Comparison of ENCODE assay signal across 30 cellular contexts in genomic region chr5:31680528-31680927, GRCh38. TPM values are rescaled to one million over a fixed set of nuclear protein-coding genes. Genes with fewer than 3 reads are reported as not detected.
DNase-seq lines count a peak whose midpoint lies in the region; ATAC-seq and TF ChIP-seq lines count a peak whose summit lies in the region.
"Had no signal": no experiment of that assay in that cellular context is flagged by ENCODE, and none has a peak within 500 bp of the region (broad histone marks: within the 10 kb centered on the region; RNA-seq: fewer than 3 reads in every experiment).

No MANE protein-coding gene starts in this region.

- H3K4me3 Mint-ChIP-seq in H9: no peak overlapping the region
- H3K4me3 Mint-ChIP-seq: activated CD4-positive, alpha-beta T cell treated with anti-CD3 and anti-CD28 coated beads, Interleukin-2, amount 10 ng/mL, durations not matched to agents 24 days and 14 days; activated T-cell treated with anti-CD3 and anti-CD28 coated beads, Interleukin-2, amount 50 U/mL, for 4 hours; CD14-positive monocyte; HFFc6 had no signal

- H3T11ph ChIP-seq in H9 (ENCODE audit: low read length): no peak overlapping the region

- H3K4ac ChIP-seq in H9 (ENCODE audit: low read depth, low read length): no peak overlapping the region

- peak; percentile 83 for ATAC-seq in left ventricle myocardium superior
- ATAC-seq in psoas muscle: peak in 3 of 4 donors; percentile 23 to 53 (median 41)
- no peak for ATAC-seq in HG02759 (IDR thresholded peaks at IDR 0.05; ENCODE audit: unreplicated experiment)
- ATAC-seq: activated T-cell treated with anti-CD3 and anti-CD28 coated beads, Interleukin-2, amount 50 U/mL, for 4 hours; GM12878; left colon had no signal

- no peak overlapping the region for H4K91ac ChIP-seq in H9 (ENCODE audit: insufficient read length, low read depth, low read length)

- no peaks in the 10 kb centered on the region for H3K79me1 ChIP-seq in H9 (ENCODE audit: insufficient read depth, low read depth, low read length, poor library complexity, severe bottlenecking)

- no peak overlapping the region for H3K18ac ChIP-seq in H9 (ENCODE audit: insufficient read length, low read depth, low read length)

- H3K9me3 ChIP-seq in H9 (ENCODE audit: control insufficient read depth, low read depth, low read length): no peaks in the 10 kb centered on the region
- no peaks in the 10 kb centered on the region for H3K9me3 ChIP-seq in psoas muscle
- H3K9me3 ChIP-seq: stomach, transverse colon had no signal

- no peaks in the 10 kb centered on the region for H3K36me3 ChIP-seq in psoas muscle (ENCODE audit: insufficient read depth in 1 of 2, low read depth in 1 of 2)
- H3K36me3 ChIP-seq: stomach, transverse colon had no signal

- peaks cover 11% of the 10 kb centered on the region; the same call in 1 of the 2 replicates for H3K4me1 ChIP-seq in H9 (ENCODE audit: insufficient read depth, low read length)
- H3K4me1 ChIP-seq in psoas muscle: no peaks in the 10 kb centered on the region
- H3K4me1 ChIP-seq: stomach, transverse colon had no signal

- no peak overlapping the region for H3K27ac ChIP-seq in H9 (ENCODE audit: insufficient read length, low read depth, low read length)
- no peak overlapping the region for H3K27ac ChIP-seq in psoas muscle
- H3K27ac ChIP-seq: KMS-11, RWPE1, SK-N-MC, stomach, transverse colon had no signal

- no peak overlapping the region for H3K9ac ChIP-seq in H9 (ENCODE audit: extremely low read depth, insufficient read length, low read length)
- H3K9ac ChIP-seq: KMS-11 had no signal

- peak overlapping the region; percentile 40; the same call in 1 of the 2 replicates for H3K14ac ChIP-seq in H9 (ENCODE audit: insufficient read depth, low read length)

- no peak overlapping the region for H2AFZ ChIP-seq in H9 (ENCODE audit: low read length)

- H3K9me3 Mint-ChIP-seq in H9: no peaks in the 10 kb centered on the region; a peak in 1 of 5 replicates
- H3K9me3 Mint-ChIP-seq: activated CD4-positive, alpha-beta T cell treated with anti-CD3 and anti-CD28 coated beads, Interleukin-2, amount 10 ng/mL, durations not matched to agents 24 days and 14 days; activated T-cell treated with anti-CD3 and anti-CD28 coated beads, Interleukin-2, amount 50 U/mL, for 4 hours; HFFc6 had no signal

- no peak overlapping the region for H2BK15ac ChIP-seq in H9 (ENCODE audit: low read depth, low read length)

- no peaks in the 10 kb centered on the region for H3K36me3 Mint-ChIP-seq in H9 (ENCODE audit: insufficient read depth in 1 of 3, low read depth in 3 of 3)
- H3K36me3 Mint-ChIP-seq: CD14-positive monocyte had no signal

- H3K27ac Mint-ChIP-seq in H9: no peak overlapping the region
- H3K27ac Mint-ChIP-seq: activated CD4-positive, alpha-beta T cell treated with anti-CD3 and anti-CD28 coated beads, Interleukin-2, amount 10 ng/mL, durations not matched to agents 24 days and 14 days; CD14-positive monocyte; HFFc6 had no signal

- TF ChIP-seq CTCF in H9 (conservative IDR thresholded peaks at IDR 0.05) (no peak), psoas muscle (IDR thresholded peaks at IDR 0.05) (no peak)

- no peak overlapping the region for H3K4me2 ChIP-seq in H9 (ENCODE audit: insufficient read depth, insufficient read length, low read length)
- H3K4me2 ChIP-seq: KMS-11 had no signal

- H3K4me1 Mint-ChIP-seq in H9: peaks cover 21 to 24% of the 10 kb centered on the region in 2 experiments
- H3K4me1 Mint-ChIP-seq: activated CD4-positive, alpha-beta T cell treated with anti-CD3 and anti-CD28 coated beads, Interleukin-2, amount 10 ng/mL, durations not matched to agents 24 days and 14 days; CD14-positive monocyte had no signal

- H3K23ac ChIP-seq in H9 (ENCODE audit: insufficient read length, low read depth, low read length): no peak overlapping the region

- no CpG with 5 or more reads among the region's 12 CpGs for WGBS in H9 (ENCODE audit: extremely low coverage, insufficient read length, low lambda C conversion rate)
- 32 to 36% (median 35%) methylated on average over 12 of the region's 12 CpGs for WGBS in psoas muscle, 3 donors

- no peak overlapping the region for H3K4me3 ChIP-seq in psoas muscle
- H3K4me3 ChIP-seq: GM12878, SK-N-MC, stomach, transverse colon had no signal

- no peak overlapping the region for H2BK20ac ChIP-seq in H9 (ENCODE audit: low read depth, low read length, poor library complexity, severe bottlenecking)

- no peak overlapping the region for H4K5ac ChIP-seq in H9 (ENCODE audit: insufficient read length, low read depth, low read length)

- no peak overlapping the region for H2AK5ac ChIP-seq in H9 (ENCODE audit: insufficient read length, low read length)

- intact Hi-C loops in left ventricle myocardium superior (cut with micrococcal nuclease) (no loop called here), psoas muscle (cut with DNase I) (no loop called here)

- H4K20me1 ChIP-seq in H9 (ENCODE audit: control insufficient read depth, insufficient read depth, insufficient read length): no peaks in the 10 kb centered on the region

- no peak overlapping the region for H4K8ac ChIP-seq in H9 (replicated peaks; ENCODE audit: insufficient read length, low read depth, low read length)

- H3K27me3 Mint-ChIP-seq in H9 (ENCODE audit: low read depth): no peaks in the 10 kb centered on the region

- H3K56ac ChIP-seq in H9 (ENCODE audit: insufficient read length, low read depth, low read length): no peak overlapping the region

- no peak for DNase-seq in H9
- peak; percentile 19 for DNase-seq in cerebellar cortex (ENCODE audit: low spot score)
- peak; percentile 89 for DNase-seq in left ventricle myocardium superior
- DNase-seq in psoas muscle: peak in 1 of 2 donors; percentile 64
- DNase-seq in GM19240 (ENCODE audit: insufficient read length, low spot score): no peak
- DNase-seq in activated CD4-positive, CD25-positive, alpha-beta regulatory T cell (lab: John Stamatoyannopoulos, UW): no peak
- DNase-seq: activated CD4-positive, alpha-beta T cell treated with anti-CD3 and anti-CD28 coated beads, Interleukin-2, amount 10 ng/mL, durations not matched to agents 24 days and 14 days; activated gamma-delta T cell treated with Interleukin-2 at 50 U/mL for 16 hours; activated T-cell treated with anti-CD3 and anti-CD28 coated beads, Interleukin-2, amount 50 U/mL, for 4 hours; Calu3; effector CD4-positive, alpha-beta T cell; erythroblast; HFFc6; left colon; mesenchymal stem cell; NCI-H1436 treated with DMSO at 0.1 percent for 48 hours; NCI-H2107; NCI-H446 treated with DMSO at 0.1 percent for 48 hours; small intestine; stimulated activated CD8-positive, alpha-beta memory T cell treated with anti-CD3 and anti-CD28 coated beads, Interleukin-4, amount 100 ng/mL, for 48 hours; stomach; transverse colon had no signal

- H2BK120ac ChIP-seq in H9 (ENCODE audit: low read depth, low read length, poor library complexity, severe bottlenecking): no peak overlapping the region

- H3K23me2 ChIP-seq in H9 (ENCODE audit: insufficient read length, low read depth, low read length, poor library complexity, severe bottlenecking): no peaks in the 10 kb centered on the region

- no peaks in the 10 kb centered on the region for H3K79me2 ChIP-seq in H9 (ENCODE audit: insufficient read depth, low read length)

- no peak overlapping the region for H2BK12ac ChIP-seq in H9 (ENCODE audit: insufficient read length, low read depth, low read length)

- no peak overlapping the region for H2BK5ac ChIP-seq in H9 (ENCODE audit: insufficient read length, low read length)

- H3K27me3 ChIP-seq in H9 (ENCODE audit: insufficient read depth, low read length): no peaks in the 10 kb centered on the region
- peaks cover 0 to 5% (median 0%) of the 10 kb centered on the region in 3 donors for H3K27me3 ChIP-seq in psoas muscle (ENCODE audit: insufficient read depth in 3 of 3, low read length in 2 of 3)
- H3K27me3 ChIP-seq: stomach, transverse colon had no signal

RNA-seq across cellular contexts. Expression of gene PDZD2, which starts 41.6 kb away (rescaled TPM):
- 8.8 and 9.9 TPM in 2 replicates for total RNA-seq in H9 (2021)
- 80.1 TPM for total RNA-seq in left ventricle myocardium superior
- total RNA-seq in psoas muscle: 10 to 100 TPM in 1 of 4 donors, 1 to 10 TPM in 3; 4.4 to 17.5 (median 7.0) TPM
- polyA plus RNA-seq in psoas muscle: 1 to 10 TPM; 1.4 to 4.5 (median 1.5) TPM
- total RNA-seq: activated CD4-positive, alpha-beta T cell treated with anti-CD3 and anti-CD28 coated beads, Interleukin-2, amount 10 ng/mL, durations not matched to agents 24 days and 14 days; myocyte; T-helper 2 cell treated with Interferon-gamma antibody and Interleukin-4, amounts not matched to agents 100 ng/mL and 5 ng/mL, for 36 hours had no signal

Comparison
In these comparisons a context has a peak if more than half of its experiments do, and no peak if none do; other contexts are left out.
1. DNase-seq: peak in cerebellar cortex (single experiment) and left ventricle myocardium superior (single experiment); none in H9 (single experiment), GM19240 (single experiment) and activated CD4-positive, CD25-positive, alpha-beta regulatory T cell (0 of 4).